17 cellular contexts compared by ENCODE assay signal in genomic region chr20:15831201-15831600, GRCh38.
"Had no signal": no experiment of that assay in that cellular context is flagged by ENCODE, and none has a peak within 500 bp of the region (broad histone marks: within the 10 kb centered on the region; RNA-seq: fewer than 3 reads in every experiment).

No MANE protein-coding gene starts in this region.

- H3K27me3 ChIP-seq: dorsolateral prefrontal cortex, esophagus muscularis mucosa, gastroesophageal sphincter, right atrium auricular region, sigmoid colon, uterus had no signal

- H3K36me3 ChIP-seq: esophagus muscularis mucosa, gastroesophageal sphincter, right atrium auricular region, sigmoid colon, uterus had no signal

- DNase-seq: dorsolateral prefrontal cortex; effector CD8-positive, alpha-beta T cell; kidney glomerular epithelial cell; natural killer cell; posterior cingulate gyrus; sigmoid colon; stimulated activated CD4-positive, alpha-beta T cell treated with anti-CD3 and anti-CD28 coated beads, Interleukin-2, amount 100 ng/mL, for 48 hours; stimulated activated naive CD4-positive, alpha-beta T cell treated with Interleukin-2 at 50 U/mL for 16 hours; uterus had no signal

- H3K4me1 Mint-ChIP-seq: natural killer cell, neural crest cell had no signal

- H3K36me3 Mint-ChIP-seq: mesothelial cell of epicardium, natural killer cell, type B pancreatic cell had no signal

- H3K27me3 Mint-ChIP-seq: type B pancreatic cell had no signal

- H3K4me1 ChIP-seq: esophagus muscularis mucosa, gastroesophageal sphincter, right atrium auricular region, sigmoid colon, uterus had no signal

- H3K9me3 Mint-ChIP-seq: mesothelial cell of epicardium, natural killer cell, neural crest cell, type B pancreatic cell had no signal

- H3K4me3 Mint-ChIP-seq: mesothelial cell of epicardium, natural killer cell, neural crest cell, type B pancreatic cell had no signal

- H3K9me3 ChIP-seq: esophagus muscularis mucosa, gastroesophageal sphincter, right atrium auricular region, sigmoid colon, uterus had no signal

- H3K4me3 ChIP-seq: coronary artery, dorsolateral prefrontal cortex, esophagus muscularis mucosa, gastroesophageal sphincter, right atrium auricular region, sigmoid colon, skin epidermis, uterus had no signal

- H3K27ac Mint-ChIP-seq: mesothelial cell of epicardium, natural killer cell, type B pancreatic cell had no signal

- H3K27ac ChIP-seq: coronary artery, dorsolateral prefrontal cortex, esophagus muscularis mucosa, gastroesophageal sphincter, right atrium auricular region, sigmoid colon, skin epidermis, uterus had no signal
